In the genomic region with DNA sequence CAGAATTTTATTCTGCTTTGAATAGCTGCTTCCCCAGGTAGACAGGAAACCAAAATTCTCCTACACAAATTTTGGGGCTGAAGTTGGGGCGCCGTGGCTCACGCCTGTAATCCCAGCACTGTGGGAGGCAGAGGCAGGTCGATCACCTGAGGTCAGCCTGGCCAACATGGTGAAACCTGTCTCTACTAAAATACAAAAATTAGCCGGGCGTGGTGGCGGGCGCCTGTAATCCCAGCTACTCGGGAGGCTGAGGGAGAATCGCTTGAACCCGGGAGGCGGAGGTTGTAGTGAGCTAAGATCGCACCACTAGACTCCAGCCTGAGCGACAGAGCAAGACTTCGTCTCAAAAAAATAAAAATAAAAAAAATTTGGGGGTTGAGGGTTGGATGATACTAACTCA, we compare ENCODE assay signal across 8 cellular contexts. TPM values are rescaled to one million over a fixed set of nuclear protein-coding genes. Genes with fewer than 3 reads are reported as not detected.
DNase-seq lines count a peak whose midpoint lies in the region; ATAC-seq and TF ChIP-seq lines count a peak whose summit lies in the region.
"Not testable (repeated sequence)": the region's sequence is repeated elsewhere in the genome, so short reads cannot be mapped to it uniquely, and the experiment has no call there.

No MANE protein-coding gene starts in this region.

- intact Hi-C loops in CD8-positive, alpha-beta T cell (cut with DNase I, micrococcal nuclease), result loop anchor here in 1 of 2 experiments (10.0 kb wide), 1 partner anchor 1463 kb away; a partner anchor contains a TSS
- intact Hi-C loops in activated CD4-positive, alpha-beta memory T cell treated with anti-CD3 and anti-CD28 coated beads for 36 hours (cut with micrococcal nuclease), result loop anchor here (5.0 kb wide), 1 partner anchor 1525 kb away; a partner anchor contains a TSS
- intact Hi-C loops in posterior vena cava (cut with DNase I), result not testable (repeated sequence)
- intact Hi-C loops in tibial artery (cut with DNase I; ENCODE audit: low total_unique reads), result loop anchor here (5.0 kb wide), 1 partner anchor 160 kb away; a partner anchor contains a TSS

- peak overlapping the region; percentile 100 for H3K27ac Mint-ChIP-seq in CD8-positive, alpha-beta T cell
- peak overlapping the region; percentile 98 for H3K27ac Mint-ChIP-seq in activated CD4-positive, alpha-beta memory T cell treated with anti-CD3 and anti-CD28 coated beads for 36 hours
- peak overlapping the region; percentile 98 for H3K27ac Mint-ChIP-seq in memory B cell

- H3K27me3 Mint-ChIP-seq in CD8-positive, alpha-beta T cell (ENCODE audit: low read depth); activated CD4-positive, alpha-beta memory T cell treated with anti-CD3 and anti-CD28 coated beads for 36 hours; memory B cell: not testable (repeated sequence)

- peaks cover 31% of the 10 kb centered on the region for H3K4me1 ChIP-seq in CD8-positive, alpha-beta T cell (ENCODE audit: insufficient read depth, low read length)
- H3K4me1 ChIP-seq in tibial artery, result peaks cover 0 to 32% (median 19%) of the 10 kb centered on the region in 4 donors

- peaks cover 38% of the 10 kb centered on the region for H3K4me1 Mint-ChIP-seq in CD8-positive, alpha-beta T cell (ENCODE audit: low read depth)
- peaks cover 33% of the 10 kb centered on the region for H3K4me1 Mint-ChIP-seq in activated CD4-positive, alpha-beta memory T cell treated with anti-CD3 and anti-CD28 coated beads for 36 hours (ENCODE audit: low read depth)
- H3K4me1 Mint-ChIP-seq in memory B cell, result peaks cover 27% of the 10 kb centered on the region

- in situ Hi-C loops in brain microvascular endothelial cell (cut with HindIII; ENCODE audit: low pct_ligation_motif_present, low sequenced_read_pairs), result not testable (repeated sequence)

- ATAC-seq in CD8-positive, alpha-beta T cell; memory B cell (ENCODE audit: low read depth): not testable (repeated sequence)

- peak overlapping the region; percentile 87 for H3K27ac ChIP-seq in CD8-positive, alpha-beta T cell (ENCODE audit: low read depth, low read length)
- H3K27ac ChIP-seq in brain microvascular endothelial cell, result peak overlapping the region; percentile 94
- peak overlapping the region; percentile 96 to 99 for H3K27ac ChIP-seq in tibial artery

- peak overlapping the region; percentile 26 for H3K4me3 Mint-ChIP-seq in CD8-positive, alpha-beta T cell
- peak overlapping the region; percentile 97 for H3K4me3 Mint-ChIP-seq in activated CD4-positive, alpha-beta memory T cell treated with anti-CD3 and anti-CD28 coated beads for 36 hours
- peak overlapping the region; percentile 32 for H3K4me3 Mint-ChIP-seq in memory B cell

- POLR2A ChIA-PET in CD8-positive, alpha-beta T cell (lab: Charles Lee), result interaction anchor here (0.7 to 1.4 kb wide), 5 partner anchors 16 to 74 kb away, joined by 3 to 8 read pairs (median 4); a partner anchor contains a TSS
- POLR2A ChIA-PET in activated CD4-positive, alpha-beta memory T cell treated with anti-CD3 and anti-CD28 coated beads for 36 hours (lab: Charles Lee), result interaction anchor here (0.9 to 1.7 kb wide), 3 partner anchors 10 to 74 kb away, joined by 3 to 10 read pairs (median 6); a partner anchor contains a TSS

- H3K36me3 Mint-ChIP-seq in CD8-positive, alpha-beta T cell, result peaks cover 21% of the 10 kb centered on the region
- peaks cover 25% of the 10 kb centered on the region for H3K36me3 Mint-ChIP-seq in activated CD4-positive, alpha-beta memory T cell treated with anti-CD3 and anti-CD28 coated beads for 36 hours
- not testable (repeated sequence) for H3K36me3 Mint-ChIP-seq in memory B cell

- not testable (repeated sequence) for H3K36me3 ChIP-seq in CD8-positive, alpha-beta T cell (ENCODE audit: insufficient read depth, low read length); brain microvascular endothelial cell (replicated peaks); tibial artery
- H3K36me3 ChIP-seq in MG63, result peaks cover 35% of the 10 kb centered on the region

- not testable (repeated sequence) for TF ChIP-seq CTCF in CD8-positive, alpha-beta T cell (IDR thresholded peaks at IDR 0.05); brain microvascular endothelial cell (IDR thresholded peaks at IDR 0.05; ENCODE audit: low read depth, low read length, missing control alignments); fibroblast of mammary gland (conservative IDR thresholded peaks at IDR 0.05; ENCODE audit: control insufficient read depth, insufficient read depth, low read depth, low read length); tibial artery (IDR thresholded peaks at IDR 0.05)

- CTCF ChIA-PET in CD8-positive, alpha-beta T cell (lab: Charles Lee), result interaction anchor here (1.2 kb wide), 1 partner anchor 14 kb away, joined by 3 read pairs; no protein-coding TSS in a partner anchor
- CTCF ChIA-PET in activated CD4-positive, alpha-beta memory T cell treated with anti-CD3 and anti-CD28 coated beads for 36 hours (lab: Charles Lee), result interaction anchor here (0.6 to 2.1 kb wide), 4 partner anchors 16 to 157 kb away, joined by 3 to 12 read pairs (median 4); a partner anchor contains a TSS

- not testable (repeated sequence) for H3K4me3 ChIP-seq in CD8-positive, alpha-beta T cell (ENCODE audit: low read depth, low read length)
- H3K4me3 ChIP-seq in MG63 (peak overlapping the region; percentile 99), brain microvascular endothelial cell (ENCODE audit: low read depth, low read length) (peak overlapping the region; percentile 80), fibroblast of mammary gland (ENCODE audit: control insufficient read depth, low read depth, low read length) (peak overlapping the region; percentile 70), tibial artery (peak overlapping the region; percentile 93 to 98)

- not testable (repeated sequence) for DNase-seq in CD8-positive, alpha-beta T cell; MG63; activated CD4-positive, alpha-beta memory T cell treated with anti-CD3 and anti-CD28 coated beads for 36 hours; brain microvascular endothelial cell; fibroblast of mammary gland (ENCODE audit: low read depth); memory B cell (ENCODE audit: low spot score in 2 of 2); tibial artery
- DNase-seq in posterior vena cava (ENCODE audit: low spot score), result peak; percentile 43

- H3K9me3 Mint-ChIP-seq in CD8-positive, alpha-beta T cell; activated CD4-positive, alpha-beta memory T cell treated with anti-CD3 and anti-CD28 coated beads for 36 hours; memory B cell: not testable (repeated sequence)

- H3K9me3 ChIP-seq in CD8-positive, alpha-beta T cell (ENCODE audit: low read length); MG63; tibial artery: not testable (repeated sequence)

- H3K27me3 ChIP-seq in CD8-positive, alpha-beta T cell (ENCODE audit: insufficient read depth, low read length); MG63; brain microvascular endothelial cell (replicated peaks); tibial artery: not testable (repeated sequence)

RNA-seq across cellular contexts. Expression of a gene that starts 1.2 kb away (rescaled TPM):
- 100 to 1,000 TPM; 131 to 133 TPM for total RNA-seq in CD8-positive, alpha-beta T cell
- total RNA-seq in MG63 (2014; rRNA removed; shearing (Covaris generic); ENCODE audit: low replicate concordance), result 1,325 and 1,676 TPM in 2 replicates
- 100 to 1,000 TPM; 531 to 534 TPM for total RNA-seq in activated CD4-positive, alpha-beta memory T cell treated with anti-CD3 and anti-CD28 coated beads for 36 hours
- 100 to 1,000 TPM; 525 to 591 TPM for total RNA-seq in posterior vena cava

RNA-seq across cellular contexts. Expression of a gene that starts 16.7 kb away (rescaled TPM):
- total RNA-seq in CD8-positive, alpha-beta T cell, result under 1 TPM in 1 of 2 experiments, not detected in 1; 0.44 TPM
- not detected in 2 replicates for total RNA-seq in MG63 (2014; rRNA removed; shearing (Covaris generic); ENCODE audit: low replicate concordance)
- under 1 TPM; 0.61 to 0.67 TPM for total RNA-seq in activated CD4-positive, alpha-beta memory T cell treated with anti-CD3 and anti-CD28 coated beads for 36 hours
- total RNA-seq in posterior vena cava, result not detected

RNA-seq across cellular contexts. Expression of a gene that starts 35.1 kb away (rescaled TPM):
- 10 to 100 TPM; 23.4 to 26.9 TPM for total RNA-seq in CD8-positive, alpha-beta T cell
- 10.6 and 21.3 TPM in 2 replicates for total RNA-seq in MG63 (2014; rRNA removed; shearing (Covaris generic); ENCODE audit: low replicate concordance)
- 10 to 100 TPM; 20.3 to 22.2 TPM for total RNA-seq in activated CD4-positive, alpha-beta memory T cell treated with anti-CD3 and anti-CD28 coated beads for 36 hours
- 10 to 100 TPM; 22.0 to 22.5 TPM for total RNA-seq in posterior vena cava

Comparison
In these comparisons a context has a peak if more than half of its experiments do, and no peak if none do; other contexts are left out.
1. H3K4me3 Mint-ChIP-seq: peak in every context shown above with its lines; median percentile 97 in activated CD4-positive, alpha-beta memory T cell treated with anti-CD3 and anti-CD28 coated beads for 36 hours; 32 in memory B cell; 26 in CD8-positive, alpha-beta T cell.